Comparison of ENCODE assay signal across 1 cellular context in the genomic region with DNA sequence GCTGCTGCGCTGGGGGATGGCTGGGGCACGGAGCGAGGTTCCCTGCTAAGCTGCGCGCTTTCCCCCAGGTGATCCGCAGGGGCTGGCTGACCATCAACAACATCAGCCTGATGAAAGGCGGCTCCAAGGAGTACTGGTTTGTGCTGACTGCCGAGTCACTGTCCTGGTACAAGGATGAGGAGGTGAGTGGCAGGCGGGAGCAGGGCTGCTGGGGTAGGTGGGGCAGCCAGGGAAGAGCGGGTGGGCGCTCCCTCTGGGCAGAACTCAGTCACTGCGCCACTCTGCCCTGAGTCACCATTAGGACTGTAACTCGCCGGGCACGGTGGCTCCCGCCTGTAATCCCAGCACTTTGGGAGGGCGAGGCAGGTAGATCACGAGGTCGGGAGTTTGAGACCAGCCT.
TF ChIP-seq lines count a peak whose summit lies in the region.

No MANE protein-coding gene starts in this region.

TF ChIP-seq in HCT116, 20 proteins besides CTCF, POLR2A, EP300 and RAD21:
- TF ChIP-seq SP1 (IDR thresholded peaks at IDR 0.05; ENCODE audit: low read depth) (no peak), EZH2phosphoT487 (IDR thresholded peaks at IDR 0.05; ENCODE audit: borderline replicate concordance) (no peak), REST (IDR thresholded peaks at IDR 0.05; ENCODE audit: low read depth) (no peak), CBX3 (IDR thresholded peaks at IDR 0.05; ENCODE audit: low read depth) (no peak), YY1 (IDR thresholded peaks at IDR 0.05; ENCODE audit: extremely low read depth, insufficient replicate concordance, low read depth, low read length) (no peak), POLR2AphosphoS5 (IDR thresholded peaks at IDR 0.05; ENCODE audit: low read depth, low read length) (no peak), TCF7L2 (IDR thresholded peaks at IDR 0.05; ENCODE audit: borderline replicate concordance, extremely low read depth, insufficient read depth, insufficient read length) (no peak), EZH2 (IDR thresholded peaks at IDR 0.05) (no peak), CEBPB (IDR thresholded peaks at IDR 0.05; ENCODE audit: low read depth) (no peak), JUND (IDR thresholded peaks at IDR 0.05) (no peak)
- TF ChIP-seq, protein P1, sequence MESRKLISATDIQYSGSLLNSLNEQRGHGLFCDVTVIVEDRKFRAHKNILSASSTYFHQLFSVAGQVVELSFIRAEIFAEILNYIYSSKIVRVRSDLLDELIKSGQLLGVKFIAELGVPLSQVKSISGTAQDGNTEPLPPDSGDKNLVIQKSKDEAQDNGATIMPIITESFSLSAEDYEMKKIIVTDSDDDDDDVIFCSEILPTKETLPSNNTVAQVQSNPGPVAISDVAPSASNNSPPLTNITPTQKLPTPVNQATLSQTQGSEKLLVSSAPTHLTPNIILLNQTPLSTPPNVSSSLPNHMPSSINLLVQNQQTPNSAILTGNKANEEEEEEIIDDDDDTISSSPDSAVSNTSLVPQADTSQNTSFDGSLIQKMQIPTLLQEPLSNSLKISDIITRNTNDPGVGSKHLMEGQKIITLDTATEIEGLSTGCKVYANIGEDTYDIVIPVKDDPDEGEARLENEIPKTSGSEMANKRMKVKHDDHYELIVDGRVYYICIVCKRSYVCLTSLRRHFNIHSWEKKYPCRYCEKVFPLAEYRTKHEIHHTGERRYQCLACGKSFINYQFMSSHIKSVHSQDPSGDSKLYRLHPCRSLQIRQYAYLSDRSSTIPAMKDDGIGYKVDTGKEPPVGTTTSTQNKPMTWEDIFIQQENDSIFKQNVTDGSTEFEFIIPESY (IDR thresholded peaks at IDR 0.05; ENCODE audit: extremely low read depth, insufficient replicate concordance, low read length) = no peak
